In the genomic region with DNA sequence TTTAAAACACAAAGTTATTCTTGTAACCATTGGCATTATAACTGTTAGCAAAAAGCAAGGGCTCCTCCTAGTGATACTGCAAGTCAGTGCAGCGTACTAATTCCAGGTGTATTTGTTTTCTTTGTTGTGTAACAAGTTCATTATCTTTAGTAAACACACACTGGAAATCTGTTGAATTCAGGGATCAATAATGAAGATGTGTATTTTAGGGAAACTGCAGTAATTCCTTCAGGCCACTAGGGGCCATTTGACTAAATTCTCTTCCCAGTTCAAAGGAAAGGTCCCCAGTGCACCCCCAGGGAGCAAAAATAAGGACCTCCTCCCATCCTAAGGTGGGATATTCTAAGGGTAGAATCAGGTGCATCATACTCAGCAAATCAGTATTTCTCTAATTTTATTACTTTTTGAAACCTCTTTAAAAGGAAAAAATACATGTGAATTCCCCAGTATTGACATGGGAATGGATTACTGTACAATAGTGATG, we compare ENCODE assay signal across 7 cellular contexts.
DNase-seq lines count a peak whose midpoint lies in the region; ATAC-seq and TF ChIP-seq lines count a peak whose summit lies in the region.

No MANE protein-coding gene starts in this region.

- no peaks in the 10 kb centered on the region for H3K27me3 ChIP-seq in endodermal cell (ENCODE audit: control insufficient read depth, insufficient read depth, low read length, poor library complexity, severe bottlenecking)

- no peak overlapping the region for H3K4me3 ChIP-seq in endodermal cell (ENCODE audit: low read length)
- H3K4me3 ChIP-seq in retinal pigment epithelial cell (ENCODE audit: low read length) = no peak overlapping the region

- no peaks in the 10 kb centered on the region for H3K9me3 ChIP-seq in endodermal cell (ENCODE audit: control insufficient read depth, low read length)

- no peaks in the 10 kb centered on the region for H3K36me3 Mint-ChIP-seq in endodermal cell (ENCODE audit: low read depth)
- no peaks in the 10 kb centered on the region for H3K36me3 Mint-ChIP-seq in activated T-cell treated with anti-CD3 and anti-CD28 coated beads, Interleukin-2, amount 50 U/mL, for 72 hours (ENCODE audit: insufficient read depth in 2 of 2)

- H3K4me1 Mint-ChIP-seq in endodermal cell = peaks cover 28% of the 10 kb centered on the region
- H3K4me1 Mint-ChIP-seq in activated T-cell treated with anti-CD3 and anti-CD28 coated beads, Interleukin-2, amount 50 U/mL, for 72 hours (ENCODE audit: low read depth) = no peaks in the 10 kb centered on the region

- WGBS in endodermal cell (ENCODE audit: insufficient coverage in 1 of 2, insufficient read length in 1 of 2), 2 experiments = 21% methylated on average over 1 of the region's 1 CpG; no CpG with 5 or more reads in 1 of the 2 experiments

- H3K27me3 Mint-ChIP-seq in endodermal cell (ENCODE audit: insufficient read depth) = peaks cover 2% of the 10 kb centered on the region
- H3K27me3 Mint-ChIP-seq in activated T-cell treated with anti-CD3 and anti-CD28 coated beads, Interleukin-2, amount 50 U/mL, for 72 hours (ENCODE audit: low read depth) = peaks cover 28% of the 10 kb centered on the region

- peaks cover 7% of the 10 kb centered on the region for H3K4me1 ChIP-seq in endodermal cell (ENCODE audit: control insufficient read depth, insufficient read depth, low read length)

- no peak overlapping the region for H3K9ac ChIP-seq in endodermal cell (ENCODE audit: extremely low read depth, low read length, poor library complexity, severe bottlenecking)

- no peaks in the 10 kb centered on the region for H3K36me3 ChIP-seq in endodermal cell (ENCODE audit: control insufficient read depth, insufficient read depth, low read length)

- H3K27ac ChIP-seq in endodermal cell (ENCODE audit: low read depth, low read length) = no peak overlapping the region

- DNase-seq in NCI-H2029 (lab: John Stamatoyannopoulos, UW) = peak; percentile 11
- DNase-seq in endodermal cell = peak; percentile 58
- no peak for DNase-seq in retinal pigment epithelial cell (ENCODE audit: low read depth)
- no peak for DNase-seq in ureter (ENCODE audit: low spot score)
- DNase-seq in activated CD4-positive, CD25-positive, alpha-beta regulatory T cell (lab: John Stamatoyannopoulos, UW) = no peak
- no peak for DNase-seq in activated T-cell treated with anti-CD3 and anti-CD28 coated beads, Interleukin-2, amount 50 U/mL, for 72 hours

- no peak for ATAC-seq in activated T-cell treated with anti-CD3 and anti-CD28 coated beads, Interleukin-2, amount 50 U/mL, for 72 hours (replicated peaks in 1 of 2)

- TF ChIP-seq CTCF in GM12873 (IDR thresholded peaks at IDR 0.05; ENCODE audit: insufficient read depth, low read depth, low read length, missing control alignments) (peak; percentile 54), endodermal cell (conservative IDR thresholded peaks at IDR 0.05) (peak; percentile 90), retinal pigment epithelial cell (conservative IDR thresholded peaks at IDR 0.05; ENCODE audit: low read depth, low read length) (peak; percentile 75)

- H3K9me3 Mint-ChIP-seq in endodermal cell = no peaks in the 10 kb centered on the region
- H3K9me3 Mint-ChIP-seq in activated T-cell treated with anti-CD3 and anti-CD28 coated beads, Interleukin-2, amount 50 U/mL, for 72 hours = no peaks in the 10 kb centered on the region

- H3K27ac Mint-ChIP-seq in endodermal cell = no peak overlapping the region
- no peak overlapping the region for H3K27ac Mint-ChIP-seq in activated T-cell treated with anti-CD3 and anti-CD28 coated beads, Interleukin-2, amount 50 U/mL, for 72 hours

- no peak overlapping the region for H3K4me3 Mint-ChIP-seq in endodermal cell
- H3K4me3 Mint-ChIP-seq in activated T-cell treated with anti-CD3 and anti-CD28 coated beads, Interleukin-2, amount 50 U/mL, for 72 hours = no peak overlapping the region

Comparison
In these comparisons a context has a peak if more than half of its experiments do, and no peak if none do; other contexts are left out.
1. DNase-seq: peak in NCI-H2029 (single experiment) and endodermal cell (single experiment); none in retinal pigment epithelial cell (single experiment), ureter (single experiment), activated CD4-positive, CD25-positive, alpha-beta regulatory T cell (0 of 4) and activated T-cell treated with anti-CD3 and anti-CD28 coated beads, Interleukin-2, amount 50 U/mL, for 72 hours (0 of 2).
2. Peak in every context shown above with its lines, with median percentiles within 50 percentile points of each other: CTCF ChIP-seq.